In genomic region chr14:75053396-75054289, GRCh38 we compare ENCODE assay signal across 23 cellular contexts. TPM values are rescaled to one million over a fixed set of nuclear protein-coding genes. Genes with fewer than 3 reads are reported as not detected.
A peak's percentile ranks its signal among the peaks of the same experiment; 100 is the strongest.
DNase-seq lines count a peak whose midpoint lies in the region; ATAC-seq and TF ChIP-seq lines count a peak whose summit lies in the region.
"Had no signal": no experiment of that assay in that cellular context is flagged by ENCODE, and none has a peak within 500 bp of the region (broad histone marks: within the 10 kb centered on the region; RNA-seq: fewer than 3 reads in every experiment).

No MANE protein-coding gene starts in this region.

- H3K27me3 ChIP-seq in RWPE2 (ENCODE audit: insufficient read depth, poor library complexity, severe bottlenecking) (no peaks in the 10 kb centered on the region), left ventricle myocardium inferior (ENCODE audit: low read depth) (no peaks in the 10 kb centered on the region)
- H3K27me3 ChIP-seq: foreskin keratinocyte, upper lobe of left lung had no signal

- H3K9me3 ChIP-seq in RWPE2 (ENCODE audit: severe bottlenecking) (no peaks in the 10 kb centered on the region), left ventricle myocardium inferior (replicated peaks) (no peaks in the 10 kb centered on the region)
- H3K9me3 ChIP-seq: upper lobe of left lung had no signal

- H3K36me3 ChIP-seq in RWPE2 (ENCODE audit: low read depth), result peaks cover 54% of the 10 kb centered on the region
- H3K36me3 ChIP-seq in left ventricle myocardium inferior, result no peaks in the 10 kb centered on the region

- peak overlapping the region in 1 of 2 donors; percentile 94 for H3K27ac Mint-ChIP-seq in natural killer cell
- no peak overlapping the region for H3K27ac Mint-ChIP-seq in natural killer cell treated with Interleukin-12 subunit alpha and Interleukin-12 subunit beta and Interleukin-15 and Interleukin-18, amount 100 ng/mL, for 72 hours
- H3K27ac Mint-ChIP-seq: effector memory CD8-positive, alpha-beta T cell; stimulated activated naive CD8-positive, alpha-beta T cell treated with anti-CD3 and anti-CD28 coated beads, Interleukin-15, Interleukin-2, amounts not matched to agents 100 ng/mL and 50 ng/mL, for 24 hours had no signal

- TF ChIP-seq CTCF in natural killer cell (IDR thresholded peaks at IDR 0.05), result no peak
- no peak for TF ChIP-seq CTCF in RWPE2 (IDR thresholded peaks at IDR 0.05; ENCODE audit: poor library complexity, severe bottlenecking)
- TF ChIP-seq CTCF in left ventricle myocardium inferior (IDR thresholded peaks at IDR 0.05; ENCODE audit: borderline replicate concordance), result no peak

- H3K4me3 ChIP-seq in RWPE2 (ENCODE audit: severe bottlenecking) (no peak overlapping the region), left ventricle myocardium inferior (no peak overlapping the region)
- H3K4me3 ChIP-seq: upper lobe of left lung had no signal

- H3K4me3 Mint-ChIP-seq in natural killer cell, result peak overlapping the region; percentile 46
- H3K4me3 Mint-ChIP-seq in natural killer cell treated with Interleukin-12 subunit alpha and Interleukin-12 subunit beta and Interleukin-15 and Interleukin-18, amount 100 ng/mL, for 72 hours, result no peak overlapping the region
- H3K4me3 Mint-ChIP-seq: stimulated activated naive CD8-positive, alpha-beta T cell treated with anti-CD3 and anti-CD28 coated beads, Interleukin-15, Interleukin-2, amounts not matched to agents 100 ng/mL and 50 ng/mL, for 24 hours had no signal

- no peaks in the 10 kb centered on the region for H3K9me3 Mint-ChIP-seq in natural killer cell
- no peaks in the 10 kb centered on the region for H3K9me3 Mint-ChIP-seq in natural killer cell treated with Interleukin-12 subunit alpha and Interleukin-12 subunit beta and Interleukin-15 and Interleukin-18, amount 100 ng/mL, for 72 hours
- H3K9me3 Mint-ChIP-seq: effector memory CD8-positive, alpha-beta T cell; stimulated activated naive CD8-positive, alpha-beta T cell treated with anti-CD3 and anti-CD28 coated beads, Interleukin-15, Interleukin-2, amounts not matched to agents 100 ng/mL and 50 ng/mL, for 24 hours had no signal

- peak overlapping the region; percentile 24 for H3K27ac ChIP-seq in RWPE2 (ENCODE audit: poor library complexity, severe bottlenecking)
- no peak overlapping the region for H3K27ac ChIP-seq in left ventricle myocardium inferior (replicated peaks)
- H3K27ac ChIP-seq: foreskin keratinocyte had no signal

- H3K36me3 Mint-ChIP-seq in natural killer cell, result no peaks in the 10 kb centered on the region
- peaks cover 7% of the 10 kb centered on the region for H3K36me3 Mint-ChIP-seq in natural killer cell treated with Interleukin-12 subunit alpha and Interleukin-12 subunit beta and Interleukin-15 and Interleukin-18, amount 100 ng/mL, for 72 hours

- H3K27me3 Mint-ChIP-seq in natural killer cell (ENCODE audit: low read depth in 2 of 2), result no peaks in the 10 kb centered on the region
- no peaks in the 10 kb centered on the region for H3K27me3 Mint-ChIP-seq in natural killer cell treated with Interleukin-12 subunit alpha and Interleukin-12 subunit beta and Interleukin-15 and Interleukin-18, amount 100 ng/mL, for 72 hours
- H3K27me3 Mint-ChIP-seq: effector memory CD8-positive, alpha-beta T cell; stimulated activated naive CD8-positive, alpha-beta T cell treated with anti-CD3 and anti-CD28 coated beads, Interleukin-15, Interleukin-2, amounts not matched to agents 100 ng/mL and 50 ng/mL, for 24 hours had no signal

- no peak for DNase-seq in natural killer cell
- DNase-seq in natural killer cell treated with Interleukin-12 subunit alpha and Interleukin-12 subunit beta and Interleukin-15 and Interleukin-18, amount 100 ng/mL, for 72 hours (ENCODE audit: low spot score), result no peak
- DNase-seq in RWPE2 (ENCODE audit: low spot score), result no peak
- DNase-seq in fibroblast of peridontal ligament (ENCODE audit: extremely low read depth), result peak; percentile 83
- DNase-seq in NCI-H2171 treated with DMSO at 0.1 percent for 48 hours (lab: John Stamatoyannopoulos, UW), result no peak
- no peak for DNase-seq in central memory CD4-positive, alpha-beta T cell
- no peak for DNase-seq in left ventricle myocardium inferior
- DNase-seq in NK-92 (lab: John Stamatoyannopoulos, UW; ENCODE audit: unreplicated experiment), result no peak
- DNase-seq: activated naive CD4-positive, alpha-beta T cell; aorta; effector memory CD8-positive, alpha-beta T cell; foreskin keratinocyte; KG1; left cardiac atrium; midbrain; NCI-H1105; NCI-H2107; NCI-H526; retina; upper lobe of left lung had no signal

- peaks cover 14 to 30% of the 10 kb centered on the region in 2 donors for H3K4me1 Mint-ChIP-seq in natural killer cell
- H3K4me1 Mint-ChIP-seq in natural killer cell treated with Interleukin-12 subunit alpha and Interleukin-12 subunit beta and Interleukin-15 and Interleukin-18, amount 100 ng/mL, for 72 hours (ENCODE audit: low read depth in 2 of 2), result peaks cover 14 to 35% of the 10 kb centered on the region in 2 donors

- H3K4me1 ChIP-seq in RWPE2 (ENCODE audit: insufficient read depth, poor library complexity, severe bottlenecking) (peaks cover 17% of the 10 kb centered on the region), left ventricle myocardium inferior (peaks cover 22% of the 10 kb centered on the region)
- H3K4me1 ChIP-seq: foreskin keratinocyte had no signal

- intact Hi-C loops in natural killer cell (cut with micrococcal nuclease), result no loop called here
- intact Hi-C loops in left ventricle myocardium inferior (cut with micrococcal nuclease), result no loop called here

- ATAC-seq in natural killer cell (no peak), RWPE2 (ENCODE audit: low read depth) (peak; percentile 28; the same call in 1 of the 3 replicates)
- no peak for ATAC-seq in natural killer cell treated with Interleukin-12 subunit alpha and Interleukin-12 subunit beta and Interleukin-15 and Interleukin-18, amount 100 ng/mL, for 72 hours
- ATAC-seq: activated CD4-positive, CD25-positive, alpha-beta regulatory T cell treated with anti-CD3 and anti-CD28 coated beads, Interleukin-2, amount 50 U/mL, for 24 hours; effector memory CD8-positive, alpha-beta T cell; foreskin keratinocyte; left cardiac atrium; Right ventricle myocardium inferior had no signal

RNA-seq across cellular contexts. Expression of gene MLH3, which starts 2.4 kb away (rescaled TPM):
- total RNA-seq in natural killer cell (10 to 100 TPM; 15.5 to 20.7 (median 19.1) TPM), left ventricle myocardium inferior (18.2 TPM)
- total RNA-seq in natural killer cell treated with Interleukin-12 subunit alpha and Interleukin-12 subunit beta and Interleukin-15 and Interleukin-18, amount 100 ng/mL, for 72 hours, result 10 to 100 TPM; 27.6 to 40.2 TPM

RNA-seq across cellular contexts. Expression of gene ACYP1, which starts 10.2 kb away (rescaled TPM):
- total RNA-seq in natural killer cell, result 10 to 100 TPM; 13.3 to 17.4 (median 14.9) TPM
- 10 to 100 TPM; 29.3 to 40.5 TPM for total RNA-seq in natural killer cell treated with Interleukin-12 subunit alpha and Interleukin-12 subunit beta and Interleukin-15 and Interleukin-18, amount 100 ng/mL, for 72 hours
- 14.0 TPM for total RNA-seq in left ventricle myocardium inferior

RNA-seq across cellular contexts. Expression of gene ZC2HC1C, which starts 15.8 kb away (rescaled TPM):
- total RNA-seq in natural killer cell (under 1 TPM in 1 of 3 donors, not detected in 2; 0.55 TPM), left ventricle myocardium inferior (10.5 TPM)
- 1 to 10 TPM in 1 of 2 donors, under 1 TPM in 1; 0.88 to 1.4 TPM for total RNA-seq in natural killer cell treated with Interleukin-12 subunit alpha and Interleukin-12 subunit beta and Interleukin-15 and Interleukin-18, amount 100 ng/mL, for 72 hours

RNA-seq across cellular contexts. Expression of gene EIF2B2, which starts 50.9 kb away (rescaled TPM):
- total RNA-seq in natural killer cell (10 to 100 TPM; 22.2 to 45.1 (median 31.2) TPM), left ventricle myocardium inferior (31.5 TPM)
- total RNA-seq in natural killer cell treated with Interleukin-12 subunit alpha and Interleukin-12 subunit beta and Interleukin-15 and Interleukin-18, amount 100 ng/mL, for 72 hours, result 10 to 100 TPM; 60.2 to 68.0 TPM
